Comparison of ENCODE assay signal across 11 cellular contexts in the genomic region with DNA sequence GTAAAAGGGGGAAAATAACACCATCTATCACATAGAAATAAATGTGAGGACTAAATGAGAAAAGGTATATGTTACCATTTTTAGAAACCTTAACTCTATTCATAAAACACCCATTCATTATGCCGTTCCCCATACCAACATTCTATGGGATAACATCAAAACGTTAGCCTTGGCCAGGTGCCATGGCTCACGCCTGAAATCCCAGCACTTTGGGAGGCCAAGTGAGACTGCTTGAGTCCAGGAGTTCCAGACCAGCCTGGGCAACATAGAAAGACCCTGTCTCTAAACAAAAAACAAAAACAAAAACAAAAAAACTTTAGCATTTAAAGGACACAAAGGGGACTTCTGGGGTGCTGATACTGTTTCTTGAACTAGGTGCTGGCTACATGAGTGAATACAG. TPM values are rescaled to one million over a fixed set of nuclear protein-coding genes. Genes with fewer than 3 reads are reported as not detected.
A peak's percentile ranks its signal among the peaks of the same experiment; 100 is the strongest.
DNase-seq lines count a peak whose midpoint lies in the region; ATAC-seq and TF ChIP-seq lines count a peak whose summit lies in the region.
"Had no signal": no experiment of that assay in that cellular context is flagged by ENCODE, and none has a peak within 500 bp of the region (broad histone marks: within the 10 kb centered on the region; RNA-seq: fewer than 3 reads in every experiment).

No MANE protein-coding gene starts in this region.

- no peaks in the 10 kb centered on the region for H3K27me3 Mint-ChIP-seq in activated CD8-positive, alpha-beta T cell treated with anti-CD3 and anti-CD28 coated beads for 36 hours
- no peaks in the 10 kb centered on the region for H3K27me3 Mint-ChIP-seq in activated CD8-positive, alpha-beta T cell treated with anti-CD3 and anti-CD28 coated beads, Interleukin-2, amount 10 ng/mL, durations not matched to agents 7 days and 5 days (ENCODE audit: low read depth)
- H3K27me3 Mint-ChIP-seq in endodermal cell (ENCODE audit: insufficient read depth): peaks cover 2% of the 10 kb centered on the region
- H3K27me3 Mint-ChIP-seq: stimulated activated naive CD8-positive, alpha-beta T cell treated with anti-CD3 and anti-CD28 coated beads, Interleukin-15, amount 100 ng/mL, for 72 hours had no signal

- POLR2A ChIA-PET in activated CD8-positive, alpha-beta T cell treated with anti-CD3 and anti-CD28 coated beads for 36 hours (lab: Charles Lee): no interaction called here
- POLR2A ChIA-PET in activated CD8-positive, alpha-beta T cell treated with anti-CD3 and anti-CD28 coated beads, Interleukin-2, amount 10 ng/mL, durations not matched to agents 7 days and 5 days (lab: Charles Lee): no interaction called here

- no peaks in the 10 kb centered on the region for H3K27me3 ChIP-seq in OCI-LY1 (ENCODE audit: insufficient read depth, low read length)
- no peaks in the 10 kb centered on the region for H3K27me3 ChIP-seq in endodermal cell (ENCODE audit: control insufficient read depth, insufficient read depth, low read length, poor library complexity, severe bottlenecking)
- no peaks in the 10 kb centered on the region for H3K27me3 ChIP-seq in psoas muscle (ENCODE audit: insufficient read depth in 3 of 3, low read length in 2 of 3)

- peaks cover 21% of the 10 kb centered on the region for H3K4me1 Mint-ChIP-seq in activated CD8-positive, alpha-beta T cell treated with anti-CD3 and anti-CD28 coated beads for 36 hours (ENCODE audit: low read depth)
- peaks cover 20% of the 10 kb centered on the region for H3K4me1 Mint-ChIP-seq in activated CD8-positive, alpha-beta T cell treated with anti-CD3 and anti-CD28 coated beads, Interleukin-2, amount 10 ng/mL, durations not matched to agents 7 days and 5 days (ENCODE audit: low read depth)
- H3K4me1 Mint-ChIP-seq in endodermal cell: peaks cover 6% of the 10 kb centered on the region

- H3K36me3 ChIP-seq in OCI-LY1 (ENCODE audit: insufficient read depth, low read length): no peaks in the 10 kb centered on the region
- no peaks in the 10 kb centered on the region for H3K36me3 ChIP-seq in endodermal cell (ENCODE audit: control insufficient read depth, insufficient read depth, low read length)
- H3K36me3 ChIP-seq in psoas muscle (ENCODE audit: insufficient read depth in 1 of 2, low read depth in 1 of 2): no peaks in the 10 kb centered on the region

- H4K20me1 ChIP-seq in OCI-LY1 (ENCODE audit: insufficient read depth, low read length): no peaks in the 10 kb centered on the region

- peaks cover 4% of the 10 kb centered on the region for H3K36me3 Mint-ChIP-seq in activated CD8-positive, alpha-beta T cell treated with anti-CD3 and anti-CD28 coated beads for 36 hours (ENCODE audit: low read depth)
- peaks cover 2% of the 10 kb centered on the region for H3K36me3 Mint-ChIP-seq in activated CD8-positive, alpha-beta T cell treated with anti-CD3 and anti-CD28 coated beads, Interleukin-2, amount 10 ng/mL, durations not matched to agents 7 days and 5 days (ENCODE audit: low read depth)
- H3K36me3 Mint-ChIP-seq in endodermal cell (ENCODE audit: low read depth): peaks cover 7% of the 10 kb centered on the region

- H3F3A ChIP-seq in OCI-LY1 (ENCODE audit: insufficient read depth, low read length): no peaks in the 10 kb centered on the region

- H3K9me3 ChIP-seq in OCI-LY1 (ENCODE audit: low read length) (no peaks in the 10 kb centered on the region), endodermal cell (ENCODE audit: control insufficient read depth, low read length) (no peaks in the 10 kb centered on the region), psoas muscle (no peaks in the 10 kb centered on the region)

- intact Hi-C loops in activated CD8-positive, alpha-beta T cell treated with anti-CD3 and anti-CD28 coated beads for 36 hours (cut with micrococcal nuclease): no loop called here
- intact Hi-C loops in psoas muscle (cut with DNase I): no loop called here

- no peak overlapping the region for H3K27ac Mint-ChIP-seq in activated CD8-positive, alpha-beta T cell treated with anti-CD3 and anti-CD28 coated beads for 36 hours
- H3K27ac Mint-ChIP-seq in activated CD8-positive, alpha-beta T cell treated with anti-CD3 and anti-CD28 coated beads, Interleukin-2, amount 10 ng/mL, durations not matched to agents 7 days and 5 days: no peak overlapping the region
- H3K27ac Mint-ChIP-seq in endodermal cell: no peak overlapping the region

- peak overlapping the region; percentile 27; the same call in 1 of the 2 replicates for H3K9ac ChIP-seq in OCI-LY1 (ENCODE audit: low read length)
- no peak overlapping the region for H3K9ac ChIP-seq in endodermal cell (ENCODE audit: extremely low read depth, low read length, poor library complexity, severe bottlenecking)

- H2AFZ ChIP-seq in OCI-LY1 (ENCODE audit: low read length): no peak overlapping the region

- no peak overlapping the region for H3K27ac ChIP-seq in OCI-LY1 (ENCODE audit: low read depth, low read length, poor library complexity, severe bottlenecking)
- no peak overlapping the region for H3K27ac ChIP-seq in endodermal cell (ENCODE audit: low read depth, low read length)
- H3K27ac ChIP-seq in psoas muscle: peak overlapping the region; percentile 81

- H3K4me3 Mint-ChIP-seq in activated CD8-positive, alpha-beta T cell treated with anti-CD3 and anti-CD28 coated beads for 36 hours: peak overlapping the region; percentile 94
- H3K4me3 Mint-ChIP-seq in activated CD8-positive, alpha-beta T cell treated with anti-CD3 and anti-CD28 coated beads, Interleukin-2, amount 10 ng/mL, durations not matched to agents 7 days and 5 days: no peak overlapping the region
- H3K4me3 Mint-ChIP-seq in endodermal cell: peak overlapping the region; percentile 86

- CTCF ChIA-PET in activated CD8-positive, alpha-beta T cell treated with anti-CD3 and anti-CD28 coated beads for 36 hours (lab: Charles Lee): no interaction called here
- CTCF ChIA-PET in activated CD8-positive, alpha-beta T cell treated with anti-CD3 and anti-CD28 coated beads, Interleukin-2, amount 10 ng/mL, durations not matched to agents 7 days and 5 days (lab: Charles Lee): interaction anchor here (1.1 to 1.4 kb wide), 3 partner anchors 34 to 362 kb away, joined by 3 read pairs; no protein-coding TSS in a partner anchor

- no peak for ATAC-seq in activated CD8-positive, alpha-beta T cell treated with anti-CD3 and anti-CD28 coated beads for 36 hours
- ATAC-seq in activated CD8-positive, alpha-beta T cell treated with anti-CD3 and anti-CD28 coated beads, Interleukin-2, amount 10 ng/mL, durations not matched to agents 7 days and 5 days: no peak
- ATAC-seq in psoas muscle (no peak), HG03354 (IDR thresholded peaks at IDR 0.05; ENCODE audit: poor library complexity, severe bottlenecking, unreplicated experiment) (no peak), HG02840 (IDR thresholded peaks at IDR 0.05; ENCODE audit: low FRiP score, unreplicated experiment) (no peak)
- ATAC-seq: stimulated activated naive CD8-positive, alpha-beta T cell treated with anti-CD3 and anti-CD28 coated beads, Interleukin-15, amount 100 ng/mL, for 72 hours had no signal

- 82 to 100% methylated on average over 2 to 3 of the region's 3 CpGs for WGBS in endodermal cell (ENCODE audit: insufficient coverage in 1 of 2, insufficient read length in 1 of 2), 2 experiments
- 17 to 25% (median 19%) methylated on average over 3 of the region's 3 CpGs for WGBS in psoas muscle, 3 donors

- H3K9me2 ChIP-seq in OCI-LY1 (ENCODE audit: low read depth, low read length): no peaks in the 10 kb centered on the region

- H3K9me3 Mint-ChIP-seq in activated CD8-positive, alpha-beta T cell treated with anti-CD3 and anti-CD28 coated beads for 36 hours: no peaks in the 10 kb centered on the region
- H3K9me3 Mint-ChIP-seq in activated CD8-positive, alpha-beta T cell treated with anti-CD3 and anti-CD28 coated beads, Interleukin-2, amount 10 ng/mL, durations not matched to agents 7 days and 5 days (ENCODE audit: insufficient read depth): no peaks in the 10 kb centered on the region
- no peaks in the 10 kb centered on the region for H3K9me3 Mint-ChIP-seq in endodermal cell
- H3K9me3 Mint-ChIP-seq: stimulated activated naive CD8-positive, alpha-beta T cell treated with anti-CD3 and anti-CD28 coated beads, Interleukin-15, amount 100 ng/mL, for 72 hours had no signal

- H3K4me1 ChIP-seq in OCI-LY1 (ENCODE audit: insufficient read depth, low read length, severe bottlenecking) (peaks cover 20% of the 10 kb centered on the region), endodermal cell (ENCODE audit: control insufficient read depth, insufficient read depth, low read length) (no peaks in the 10 kb centered on the region), psoas muscle (peaks cover 12% of the 10 kb centered on the region)

- H3K4me3 ChIP-seq in OCI-LY1 (ENCODE audit: low read depth, low read length, poor library complexity, severe bottlenecking): peak overlapping the region; percentile 78
- peak overlapping the region; percentile 86 for H3K4me3 ChIP-seq in endodermal cell (ENCODE audit: low read length)
- H3K4me3 ChIP-seq in psoas muscle: peak overlapping the region; percentile 83

- TF ChIP-seq CTCF in activated CD8-positive, alpha-beta T cell treated with anti-CD3 and anti-CD28 coated beads for 36 hours (IDR thresholded peaks at IDR 0.05): no peak
- TF ChIP-seq CTCF in OCI-LY1 (IDR thresholded peaks at IDR 0.05; ENCODE audit: low read length) (no peak), endodermal cell (conservative IDR thresholded peaks at IDR 0.05) (no peak), psoas muscle (IDR thresholded peaks at IDR 0.05) (no peak)

- no peak for DNase-seq in activated CD8-positive, alpha-beta T cell treated with anti-CD3 and anti-CD28 coated beads for 36 hours
- DNase-seq in activated CD8-positive, alpha-beta T cell treated with anti-CD3 and anti-CD28 coated beads, Interleukin-2, amount 10 ng/mL, durations not matched to agents 7 days and 5 days: no peak
- DNase-seq in endodermal cell: no peak
- no peak for DNase-seq in psoas muscle
- no peak for DNase-seq in 8988T
- DNase-seq: activated CD4-positive, CD25-positive, alpha-beta regulatory T cell treated with anti-CD3 and anti-CD28 coated beads, Interleukin-2, amount 50 U/mL, for 72 hours; aorta; stimulated activated naive CD8-positive, alpha-beta T cell treated with anti-CD3 and anti-CD28 coated beads, Interleukin-15, amount 100 ng/mL, for 72 hours had no signal

- H3K4me2 ChIP-seq in OCI-LY1 (ENCODE audit: low read length): peak overlapping the region; percentile 93

- H3K79me2 ChIP-seq in OCI-LY1 (ENCODE audit: insufficient read depth, low read length): peaks cover 10% of the 10 kb centered on the region

RNA-seq across cellular contexts. Expression of gene PIGU, which starts 1.3 kb away (rescaled TPM):
- 10 to 100 TPM; 19.4 to 20.9 TPM for total RNA-seq in activated CD8-positive, alpha-beta T cell treated with anti-CD3 and anti-CD28 coated beads for 36 hours
- total RNA-seq in activated CD8-positive, alpha-beta T cell treated with anti-CD3 and anti-CD28 coated beads, Interleukin-2, amount 10 ng/mL, durations not matched to agents 7 days and 5 days: 10 to 100 TPM; 19.1 to 21.2 TPM
- 10 to 100 TPM; 35.8 to 41.2 TPM for total RNA-seq in endodermal cell
- polyA plus RNA-seq in endodermal cell (2013, experiment 1 of 2): 63.0 TPM
- 54.4 TPM for polyA plus RNA-seq in endodermal cell (2013, experiment 2 of 2)
- total RNA-seq in psoas muscle: 10 to 100 TPM in 3 of 4 donors, 1 to 10 TPM in 1; 9.5 to 15.0 (median 10.6) TPM
- polyA plus RNA-seq in psoas muscle: 10 to 100 TPM; 16.4 to 34.2 (median 17.1) TPM

RNA-seq across cellular contexts. Expression of gene TP53INP2, which starts 28.6 kb away (rescaled TPM):
- total RNA-seq in activated CD8-positive, alpha-beta T cell treated with anti-CD3 and anti-CD28 coated beads for 36 hours: 1 to 10 TPM; 4.0 to 4.6 TPM
- total RNA-seq in activated CD8-positive, alpha-beta T cell treated with anti-CD3 and anti-CD28 coated beads, Interleukin-2, amount 10 ng/mL, durations not matched to agents 7 days and 5 days: 1 to 10 TPM; 2.0 to 2.1 TPM
- total RNA-seq in endodermal cell (10 to 100 TPM in 1 of 2 donors, 1 to 10 TPM in 1; 7.0 to 20.2 TPM), psoas muscle (10 to 100 TPM; 22.2 to 37.4 (median 27.8) TPM)
- polyA plus RNA-seq in endodermal cell (2013, experiment 1 of 2): 13.9 TPM
- polyA plus RNA-seq in endodermal cell (2013, experiment 2 of 2): 12.8 TPM
- 10 to 100 TPM; 20.5 to 42.8 (median 23.8) TPM for polyA plus RNA-seq in psoas muscle
